In genomic region chr1:21840981-21841380, GRCh38 we compare ENCODE assay signal across 1 cellular context.
TF ChIP-seq lines count a peak whose summit lies in the region.

No MANE protein-coding gene starts in this region.

TF ChIP-seq in GM23338, 12 proteins besides CTCF, POLR2A, EP300 and RAD21 (continued from another document):
- no peak for TF ChIP-seq NANOG (IDR thresholded peaks at IDR 0.05; ENCODE audit: borderline replicate concordance)
- TF ChIP-seq STAT1 (IDR thresholded peaks at IDR 0.05; ENCODE audit: unreplicated experiment), result no peak
- TF ChIP-seq CREB1 (CRISPR knock-in tag; IDR thresholded peaks at IDR 0.05; ENCODE audit: low read depth), result no peak
- no peak for TF ChIP-seq ZNF331 (CRISPR knock-in tag; IDR thresholded peaks at IDR 0.05; ENCODE audit: low read depth)
- no peak for TF ChIP-seq ZNF114 (CRISPR knock-in tag; IDR thresholded peaks at IDR 0.05)
- TF ChIP-seq JUNB (IDR thresholded peaks at IDR 0.05; ENCODE audit: unreplicated experiment), result no peak
- TF ChIP-seq ZNF462 (CRISPR knock-in tag; IDR thresholded peaks at IDR 0.05), result no peak
